In genomic region chr7:27103489-27104226, GRCh38 we compare ENCODE assay signal across 12 cellular contexts. TPM values are rescaled to one million over a fixed set of nuclear protein-coding genes. Genes with fewer than 3 reads are reported as not detected.
DNase-seq lines count a peak whose midpoint lies in the region; ATAC-seq and TF ChIP-seq lines count a peak whose summit lies in the region.
"Had no signal": no experiment of that assay in that cellular context is flagged by ENCODE, and none has a peak within 500 bp of the region (broad histone marks: within the 10 kb centered on the region; RNA-seq: fewer than 3 reads in every experiment).

No MANE protein-coding gene starts in this region.

- 3 to 4% methylated on average over 17 to 23 of the region's 35 CpGs for WGBS in mesodermal cell (ENCODE audit: insufficient coverage in 2 of 2), 2 experiments
- 47% methylated on average over 35 of the region's 35 CpGs for WGBS in thymus

- peaks cover 56% of the 10 kb centered on the region for H3K27me3 ChIP-seq in thymus (ENCODE audit: control insufficient read depth, insufficient read depth)

- no peak for TF ChIP-seq CTCF in coronary artery (IDR thresholded peaks at IDR 0.05)

- ATAC-seq in HG03097 (IDR thresholded peaks at IDR 0.05; ENCODE audit: low FRiP score, unreplicated experiment) = no peak

- H3K4me1 ChIP-seq in mesodermal cell (ENCODE audit: control insufficient read depth, insufficient read depth, low read length, poor library complexity, severe bottlenecking) (peaks cover 9% of the 10 kb centered on the region), thymus (ENCODE audit: control insufficient read depth, insufficient read depth, low read length) (no peaks in the 10 kb centered on the region)

- H3K27ac ChIP-seq in coronary artery (peak overlapping the region in 1 of 2 donors; percentile 40), mesodermal cell (ENCODE audit: low read depth, low read length, severe bottlenecking) (peak overlapping the region; percentile 80), thymus (ENCODE audit: low read depth) (peak overlapping the region; percentile 62)

- peak; percentile 65 for DNase-seq in NCI-H748 (lab: John Stamatoyannopoulos, UW; ENCODE audit: unreplicated experiment)
- DNase-seq in coronary artery (ENCODE audit: low spot score) = no peak
- DNase-seq in stimulated activated naive CD4-positive, alpha-beta T cell treated with Interleukin-2 at 50 U/mL for 16 hours (lab: John Stamatoyannopoulos, UW) = no peak
- no peak for DNase-seq in LoVo (ENCODE audit: low spot score)
- no peak for DNase-seq in ureter (ENCODE audit: low spot score)
- DNase-seq: DMS153, NCI-H1105, T-helper 9 cell had no signal

- H3K4me3 ChIP-seq in coronary artery = peak overlapping the region; percentile 51
- H3K4me3 ChIP-seq in mesodermal cell (ENCODE audit: extremely low read depth, insufficient read depth, low read length, poor library complexity, severe bottlenecking) = peak overlapping the region; percentile 33
- H3K4me3 ChIP-seq in thymus (ENCODE audit: low read length) = peak overlapping the region; percentile 6

- no peaks in the 10 kb centered on the region for H3K36me3 ChIP-seq in mesodermal cell (ENCODE audit: control insufficient read depth, insufficient read depth, low read length)
- H3K36me3 ChIP-seq in thymus (ENCODE audit: control insufficient read depth, insufficient read depth) = no peaks in the 10 kb centered on the region

- H3K9me3 ChIP-seq in mesodermal cell (ENCODE audit: control insufficient read depth, low read length) (no peaks in the 10 kb centered on the region), thymus (ENCODE audit: control insufficient read depth) (no peaks in the 10 kb centered on the region)

RNA-seq across cellular contexts. Expression of gene HOXA2, which starts 1.2 kb away (rescaled TPM):
- polyA plus RNA-seq in mesodermal cell (2013, experiment 1 of 2) = 4.3 TPM
- 3.0 TPM for polyA plus RNA-seq in mesodermal cell (2013, experiment 2 of 2)
- 3.9 TPM for polyA plus RNA-seq in thymus
- 1.8 TPM for total RNA-seq in ureter
- total RNA-seq: activated T-helper 1 cell treated with anti-CD3 and anti-CD28 coated beads, Interleukin-12 subunit alpha, Interleukin-12 subunit beta, Interleukin-2, Interleukin-4 antibody, amounts not matched to agents 30 ng/mL and 10 ng/mL and 1 ng/mL, durations not matched to agents 14 hours and 24 hours and 36 hours had no signal

RNA-seq across cellular contexts. Expression of gene HOXA1, which starts 7.9 kb away (rescaled TPM):
- polyA plus RNA-seq in mesodermal cell (2013, experiment 1 of 2) = 7.3 TPM
- 8.7 TPM for polyA plus RNA-seq in mesodermal cell (2013, experiment 2 of 2)
- polyA plus RNA-seq in thymus = 0.71 TPM
- total RNA-seq in ureter = 18.8 TPM

RNA-seq across cellular contexts. Expression of gene HOXA4, which starts 26.9 kb away (rescaled TPM):
- 2.1 TPM for polyA plus RNA-seq in mesodermal cell (2013, experiment 1 of 2)
- 2.3 TPM for polyA plus RNA-seq in mesodermal cell (2013, experiment 2 of 2)
- polyA plus RNA-seq in thymus = 3.0 TPM
- total RNA-seq in ureter = 9.4 TPM
- total RNA-seq: activated T-helper 1 cell treated with anti-CD3 and anti-CD28 coated beads, Interleukin-12 subunit alpha, Interleukin-12 subunit beta, Interleukin-2, Interleukin-4 antibody, amounts not matched to agents 30 ng/mL and 10 ng/mL and 1 ng/mL, durations not matched to agents 14 hours and 24 hours and 36 hours had no signal

RNA-seq across cellular contexts. Expression of gene HOXA5, which starts 39.8 kb away (rescaled TPM):
- 5.5 TPM for polyA plus RNA-seq in mesodermal cell (2013, experiment 1 of 2)
- polyA plus RNA-seq in mesodermal cell (2013, experiment 2 of 2) = 4.9 TPM
- polyA plus RNA-seq in thymus = 0.43 TPM
- 10.4 TPM for total RNA-seq in ureter
- total RNA-seq: activated T-helper 1 cell treated with anti-CD3 and anti-CD28 coated beads, Interleukin-12 subunit alpha, Interleukin-12 subunit beta, Interleukin-2, Interleukin-4 antibody, amounts not matched to agents 30 ng/mL and 10 ng/mL and 1 ng/mL, durations not matched to agents 14 hours and 24 hours and 36 hours had no signal

RNA-seq across cellular contexts. Expression of gene HOXA6, which starts 43.9 kb away (rescaled TPM):
- polyA plus RNA-seq in mesodermal cell (2013, experiment 1 of 2) = 4.2 TPM
- 2.2 TPM for polyA plus RNA-seq in mesodermal cell (2013, experiment 2 of 2)
- polyA plus RNA-seq in thymus = 0.09 TPM
- total RNA-seq in ureter = 8.5 TPM
- total RNA-seq: activated T-helper 1 cell treated with anti-CD3 and anti-CD28 coated beads, Interleukin-12 subunit alpha, Interleukin-12 subunit beta, Interleukin-2, Interleukin-4 antibody, amounts not matched to agents 30 ng/mL and 10 ng/mL and 1 ng/mL, durations not matched to agents 14 hours and 24 hours and 36 hours had no signal
